In genomic region chr9:128117613-128118471, GRCh38 we compare ENCODE assay signal across 8 cellular contexts. TPM values are rescaled to one million over a fixed set of nuclear protein-coding genes. Genes with fewer than 3 reads are reported as not detected.
DNase-seq lines count a peak whose midpoint lies in the region; ATAC-seq and TF ChIP-seq lines count a peak whose summit lies in the region.

No MANE protein-coding gene starts in this region.

- peak overlapping the region in 5 of 11 experiments; percentile 7 to 44 (median 26); a peak in 2 of 22 replicates for H3K9ac ChIP-seq in BLaER1 treated with 17β-estradiol and CSF1 and Interleukin-3, amounts not matched to agents 10 nM and 100 nM

- H3K9me3 Mint-ChIP-seq in activated naive CD4-positive, alpha-beta T cell treated with anti-CD3 and anti-CD28 coated beads, Interleukin-2, amount 10 ng/mL, durations not matched to agents 7 days and 5 days, result no peaks in the 10 kb centered on the region
- no peaks in the 10 kb centered on the region for H3K9me3 Mint-ChIP-seq in osteocyte (ENCODE audit: unreplicated experiment)

- peaks cover 29 to 64% (median 56%) of the 10 kb centered on the region in 11 experiments for H3K36me3 ChIP-seq in BLaER1 treated with 17β-estradiol and CSF1 and Interleukin-3, amounts not matched to agents 10 nM and 100 nM
- peaks cover 0 to 61% (median 0%) of the 10 kb centered on the region in 3 donors for H3K36me3 ChIP-seq in tibial nerve

- H3K27ac Mint-ChIP-seq in activated naive CD4-positive, alpha-beta T cell treated with anti-CD3 and anti-CD28 coated beads, Interleukin-2, amount 10 ng/mL, durations not matched to agents 7 days and 5 days, result no peak overlapping the region
- no peak overlapping the region for H3K27ac Mint-ChIP-seq in osteocyte (ENCODE audit: unreplicated experiment)

- no peaks in the 10 kb centered on the region for H3K27me3 Mint-ChIP-seq in activated naive CD4-positive, alpha-beta T cell treated with anti-CD3 and anti-CD28 coated beads, Interleukin-2, amount 10 ng/mL, durations not matched to agents 7 days and 5 days
- no peaks in the 10 kb centered on the region for H3K27me3 Mint-ChIP-seq in osteocyte (ENCODE audit: unreplicated experiment)

- H3K4me1 Mint-ChIP-seq in activated naive CD4-positive, alpha-beta T cell treated with anti-CD3 and anti-CD28 coated beads, Interleukin-2, amount 10 ng/mL, durations not matched to agents 7 days and 5 days, result peaks cover 8% of the 10 kb centered on the region
- H3K4me1 Mint-ChIP-seq in osteocyte (ENCODE audit: unreplicated experiment), result peaks cover 12% of the 10 kb centered on the region

- H3K36me3 Mint-ChIP-seq in activated naive CD4-positive, alpha-beta T cell treated with anti-CD3 and anti-CD28 coated beads, Interleukin-2, amount 10 ng/mL, durations not matched to agents 7 days and 5 days, result peaks cover 8% of the 10 kb centered on the region
- peaks cover 4% of the 10 kb centered on the region for H3K36me3 Mint-ChIP-seq in osteocyte (ENCODE audit: unreplicated experiment)

- CTCF ChIA-PET in activated naive CD4-positive, alpha-beta T cell treated with anti-CD3 and anti-CD28 coated beads, Interleukin-2, amount 10 ng/mL, durations not matched to agents 7 days and 5 days (lab: Charles Lee), result interaction anchor here (0.5 to 2.2 kb wide), 42 partner anchors 8 to 433 kb away, joined by 3 to 26 read pairs (median 4); partner anchors contain the start of genes NAIF1 and PTGES2

- no peaks in the 10 kb centered on the region for H3K27me3 ChIP-seq in BLaER1 treated with 17β-estradiol and CSF1 and Interleukin-3, amounts not matched to agents 10 nM and 100 nM
- H3K27me3 ChIP-seq in tibial nerve, result no peaks in the 10 kb centered on the region

- DNase-seq in NCI-H1105 treated with DMSO at 0.1 percent for 48 hours (lab: John Stamatoyannopoulos, UW) (peak; percentile 73), SKM-1 treated with dmso at 0.1 percent for 144 hours (lab: John Stamatoyannopoulos, UW; ENCODE audit: unreplicated experiment) (peak; percentile 82), glomerular endothelial cell (ENCODE audit: extremely low read depth, low read depth, low spot score) (peak; percentile 57), osteocyte (ENCODE audit: extremely low spot score, unreplicated experiment) (peak; percentile 97), tibial nerve (ENCODE audit: low spot score in 2 of 2) (peak; percentile 88 to 95)
- DNase-seq in activated naive CD4-positive, alpha-beta T cell treated with anti-CD3 and anti-CD28 coated beads, Interleukin-2, amount 10 ng/mL, durations not matched to agents 7 days and 5 days, result peak; percentile 97

- no peak overlapping the region for H3K27ac ChIP-seq in BLaER1 treated with 17β-estradiol and CSF1 and Interleukin-3, amounts not matched to agents 10 nM and 100 nM
- H3K27ac ChIP-seq in tibial nerve, result peak overlapping the region in 1 of 4 donors; percentile 70

- 8 to 9% methylated on average over 22 to 24 of the region's 27 CpGs for WGBS in tibial nerve, 2 donors

- H3K9me3 ChIP-seq in BLaER1 treated with 17β-estradiol and CSF1 and Interleukin-3, amounts not matched to agents 10 nM and 100 nM (replicated peaks in 1 of 11), result no peaks in the 10 kb centered on the region
- no peaks in the 10 kb centered on the region for H3K9me3 ChIP-seq in tibial nerve

- H3K4me3 ChIP-seq in BLaER1 treated with 17β-estradiol and CSF1 and Interleukin-3, amounts not matched to agents 10 nM and 100 nM, result no peak overlapping the region
- no peak overlapping the region for H3K4me3 ChIP-seq in tibial nerve

- H3K4me2 ChIP-seq in BLaER1 treated with 17β-estradiol and CSF1 and Interleukin-3, amounts not matched to agents 10 nM and 100 nM, result peak overlapping the region; percentile 2 to 48 (median 29); a peak in 14 of 22 replicates

- H3K4me3 Mint-ChIP-seq in activated naive CD4-positive, alpha-beta T cell treated with anti-CD3 and anti-CD28 coated beads, Interleukin-2, amount 10 ng/mL, durations not matched to agents 7 days and 5 days, result no peak overlapping the region
- H3K4me3 Mint-ChIP-seq in osteocyte (ENCODE audit: unreplicated experiment), result no peak overlapping the region

- TF ChIP-seq CTCF in osteocyte (IDR thresholded peaks at IDR 0.05) (peak; percentile 100), tibial nerve (IDR thresholded peaks at IDR 0.05) (peak; percentile 100)

- TF ChIP-seq EP300 in tibial nerve (IDR thresholded peaks at IDR 0.05), result peak; percentile 39 to 77

- peaks cover 32 to 59% (median 46%) of the 10 kb centered on the region in 10 experiments for H3K4me1 ChIP-seq in BLaER1 treated with 17β-estradiol and CSF1 and Interleukin-3, amounts not matched to agents 10 nM and 100 nM
- H3K4me1 ChIP-seq in tibial nerve, result peaks cover 0 to 11% (median 5%) of the 10 kb centered on the region in 4 donors

- peak; percentile 60 for ATAC-seq in GM21529 (IDR thresholded peaks at IDR 0.05; ENCODE audit: unreplicated experiment)

- no peak for TF ChIP-seq POLR2A in tibial nerve (IDR thresholded peaks at IDR 0.05)

- peaks cover 0 to 69% (median 36%) of the 10 kb centered on the region in 11 experiments; a peak in 19 of 22 replicates for H4K20me1 ChIP-seq in BLaER1 treated with 17β-estradiol and CSF1 and Interleukin-3, amounts not matched to agents 10 nM and 100 nM

RNA-seq across cellular contexts. Expression of gene PTGES2, which starts 9.7 kb away (rescaled TPM):
- total RNA-seq in glomerular endothelial cell (63.4 and 68.6 TPM in 2 replicates), osteocyte (79.2 and 80.3 TPM in 2 replicates), tibial nerve (100 to 1,000 TPM in 1 of 4 donors, 10 to 100 TPM in 3; 68.9 to 180 (median 74.7) TPM)

RNA-seq across cellular contexts. Expression of gene LCN2, which starts 31.4 kb away (rescaled TPM):
- not detected in 2 replicates for total RNA-seq in glomerular endothelial cell
- total RNA-seq in osteocyte, result not detected in 2 replicates
- total RNA-seq in tibial nerve, result not detected

RNA-seq across cellular contexts. Expression of gene BBLN, which starts 42.2 kb away (rescaled TPM):
- total RNA-seq in glomerular endothelial cell (274 and 308 TPM in 2 replicates), osteocyte (93.3 and 93.9 TPM in 2 replicates), tibial nerve (100 to 1,000 TPM; 202 to 310 (median 243) TPM)

RNA-seq across cellular contexts. Expression of gene SLC25A25, which starts 49.8 kb away (rescaled TPM):
- total RNA-seq in glomerular endothelial cell, result 16.1 and 24.1 TPM in 2 replicates
- 15.6 and 18.0 TPM in 2 replicates for total RNA-seq in osteocyte
- 10 to 100 TPM; 23.4 to 29.7 (median 27.2) TPM for total RNA-seq in tibial nerve

RNA-seq across cellular contexts. Expression of gene NAIF1, which starts 50.7 kb away (rescaled TPM):
- 6.8 and 8.4 TPM in 2 replicates for total RNA-seq in glomerular endothelial cell
- total RNA-seq in osteocyte, result 8.4 and 8.8 TPM in 2 replicates
- total RNA-seq in tibial nerve, result 10 to 100 TPM in 1 of 4 donors, 1 to 10 TPM in 3; 5.4 to 11.2 (median 8.1) TPM
